In the genomic region with DNA sequence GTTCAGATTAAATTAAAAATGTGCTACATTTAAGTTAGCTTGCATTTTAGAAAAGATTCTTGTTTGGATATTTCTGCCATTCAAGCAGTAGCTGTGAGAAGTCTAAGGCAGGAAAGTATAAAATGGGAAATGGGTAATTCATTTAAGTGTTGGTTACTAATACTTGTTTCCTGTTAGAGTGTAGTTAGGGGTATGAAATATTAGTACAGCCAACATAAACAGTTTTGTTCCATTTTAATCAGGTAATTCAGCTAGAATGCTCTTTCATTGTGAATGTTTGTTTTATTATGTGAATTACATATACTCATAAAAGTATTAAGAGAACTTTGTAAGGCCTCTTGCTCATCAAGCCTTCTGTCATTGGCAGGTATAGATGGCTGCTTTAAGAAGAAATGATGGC, we compare ENCODE assay signal across 16 cellular contexts. TPM values are rescaled to one million over a fixed set of nuclear protein-coding genes. Genes with fewer than 3 reads are reported as not detected.
DNase-seq lines count a peak whose midpoint lies in the region; ATAC-seq and TF ChIP-seq lines count a peak whose summit lies in the region.
"Had no signal": no experiment of that assay in that cellular context is flagged by ENCODE, and none has a peak within 500 bp of the region (broad histone marks: within the 10 kb centered on the region; RNA-seq: fewer than 3 reads in every experiment).

No MANE protein-coding gene starts in this region.

- H3K27ac ChIP-seq in gastrocnemius medialis, result peak overlapping the region; percentile 53 to 82 (median 66)
- H3K27ac ChIP-seq in foreskin keratinocyte, result no peak overlapping the region
- no peak overlapping the region for H3K27ac ChIP-seq in breast epithelium

- peaks cover 100% of the 10 kb centered on the region for H3K36me3 Mint-ChIP-seq in activated T-helper 17 cell treated with anti-CD3 and anti-CD28 coated beads, Interleukin-2, amount 50 U/mL, for 72 hours (ENCODE audit: low read depth)
- H3K36me3 Mint-ChIP-seq in memory B cell, result peaks cover 29% of the 10 kb centered on the region

- H3K9me2 ChIP-seq in Loucy (replicated peaks; ENCODE audit: low read depth, low read length), result no peaks in the 10 kb centered on the region

- peaks cover 38% of the 10 kb centered on the region for H3K4me1 Mint-ChIP-seq in activated T-helper 17 cell treated with anti-CD3 and anti-CD28 coated beads, Interleukin-2, amount 50 U/mL, for 72 hours
- H3K4me1 Mint-ChIP-seq in memory B cell, result peaks cover 28% of the 10 kb centered on the region

- no peaks in the 10 kb centered on the region for H3K27me3 Mint-ChIP-seq in activated T-helper 17 cell treated with anti-CD3 and anti-CD28 coated beads, Interleukin-2, amount 50 U/mL, for 72 hours
- H3K27me3 Mint-ChIP-seq in memory B cell, result no peaks in the 10 kb centered on the region
- H3K27me3 Mint-ChIP-seq: B cell; CD4-positive, alpha-beta memory T cell had no signal

- H3K27ac Mint-ChIP-seq in activated T-helper 17 cell treated with anti-CD3 and anti-CD28 coated beads, Interleukin-2, amount 50 U/mL, for 72 hours, result peak overlapping the region; percentile 69
- peak overlapping the region; percentile 25 for H3K27ac Mint-ChIP-seq in memory B cell
- H3K27ac Mint-ChIP-seq: B cell, HFFc6 had no signal

- TF ChIP-seq POLR2A in gastrocnemius medialis (IDR thresholded peaks at IDR 0.05) (no peak), breast epithelium (IDR thresholded peaks at IDR 0.05) (no peak)

- no peak for DNase-seq in memory B cell (ENCODE audit: low spot score in 2 of 2)
- DNase-seq in gastrocnemius medialis, result no peak
- DNase-seq in RKO (ENCODE audit: low spot score), result no peak
- DNase-seq in foreskin keratinocyte, result no peak
- DNase-seq in breast epithelium (ENCODE audit: low spot score in 2 of 2), result no peak
- DNase-seq: CD4-positive, alpha-beta memory T cell; COR-L47; DMS153; DMS79 treated with DMSO at 0.1 percent for 48 hours; EL; HCEC 1CT; HFFc6 had no signal

- ATAC-seq in activated T-helper 17 cell treated with anti-CD3 and anti-CD28 coated beads, Interleukin-2, amount 50 U/mL, for 72 hours (replicated peaks), result no peak
- ATAC-seq in memory B cell (ENCODE audit: low read depth) (no peak), gastrocnemius medialis (no peak), foreskin keratinocyte (no peak)
- ATAC-seq: HepG2 had no signal

- peaks cover 99% of the 10 kb centered on the region for H3K79me2 ChIP-seq in Loucy (ENCODE audit: insufficient read depth, low read length)

- H3K27me3 ChIP-seq in Loucy (ENCODE audit: insufficient read depth, low read length, poor library complexity, severe bottlenecking) (no peaks in the 10 kb centered on the region), gastrocnemius medialis (no peaks in the 10 kb centered on the region), foreskin keratinocyte (no peaks in the 10 kb centered on the region), breast epithelium (no peaks in the 10 kb centered on the region)

- H3K4me3 ChIP-seq in Loucy (ENCODE audit: low read length, poor library complexity, severe bottlenecking) (peak overlapping the region; percentile 22), gastrocnemius medialis (no peak overlapping the region), breast epithelium (no peak overlapping the region)

- intact Hi-C loops in gastrocnemius medialis (cut with DNase I; ENCODE audit: low total_unique reads), result no loop called here
- intact Hi-C loops in breast epithelium (cut with DNase I; ENCODE audit: low total_unique reads), result no loop called here

- peaks cover 32% of the 10 kb centered on the region for H3K4me1 ChIP-seq in Loucy (ENCODE audit: insufficient read depth, low read length, poor library complexity, severe bottlenecking)
- H3K4me1 ChIP-seq in gastrocnemius medialis, result peaks cover 22 to 27% of the 10 kb centered on the region in 2 donors
- H3K4me1 ChIP-seq in foreskin keratinocyte, result no peaks in the 10 kb centered on the region
- no peaks in the 10 kb centered on the region for H3K4me1 ChIP-seq in breast epithelium

- no peaks in the 10 kb centered on the region for H3K9me3 Mint-ChIP-seq in activated T-helper 17 cell treated with anti-CD3 and anti-CD28 coated beads, Interleukin-2, amount 50 U/mL, for 72 hours
- no peaks in the 10 kb centered on the region for H3K9me3 Mint-ChIP-seq in memory B cell
- H3K9me3 Mint-ChIP-seq: CD4-positive, alpha-beta memory T cell; HFFc6 had no signal

- H2AFZ ChIP-seq in Loucy (ENCODE audit: low read length), result no peak overlapping the region

- H3K9ac ChIP-seq in Loucy (ENCODE audit: low read depth, low read length, poor library complexity, severe bottlenecking), result no peak overlapping the region

- no peaks in the 10 kb centered on the region for H3F3A ChIP-seq in Loucy (ENCODE audit: low read depth)

- H3K4me3 Mint-ChIP-seq in activated T-helper 17 cell treated with anti-CD3 and anti-CD28 coated beads, Interleukin-2, amount 50 U/mL, for 72 hours, result no peak overlapping the region
- no peak overlapping the region for H3K4me3 Mint-ChIP-seq in memory B cell
- H3K4me3 Mint-ChIP-seq: B cell, HFFc6 had no signal

- H3K4me2 ChIP-seq in Loucy (ENCODE audit: low read depth, low read length, poor library complexity, severe bottlenecking), result peak overlapping the region; percentile 43

- H3K36me3 ChIP-seq in Loucy (ENCODE audit: insufficient read depth, low read length), result peaks cover 80% of the 10 kb centered on the region; the same call in 1 of the 2 replicates
- H3K36me3 ChIP-seq in gastrocnemius medialis, result peaks cover 0 to 30% of the 10 kb centered on the region in 2 donors
- H3K36me3 ChIP-seq in breast epithelium, result no peaks in the 10 kb centered on the region

- TF ChIP-seq CTCF in Loucy (conservative IDR thresholded peaks at IDR 0.05; ENCODE audit: low read length) (no peak), gastrocnemius medialis (IDR thresholded peaks at IDR 0.05 in 4 of 5, conservative IDR thresholded peaks at IDR 0.05 in 1 of 5) (no peak), foreskin keratinocyte (conservative IDR thresholded peaks at IDR 0.05) (no peak), breast epithelium (IDR thresholded peaks at IDR 0.05) (no peak)

- H4K20me1 ChIP-seq in Loucy (ENCODE audit: insufficient read depth, low read length, poor library complexity, severe bottlenecking), result peaks cover 54% of the 10 kb centered on the region

- in situ Hi-C loops in gastrocnemius medialis (cut with MboI; ENCODE audit: low sequenced_read_pairs in 4 of 4), result no loop called here

- H3K9me3 ChIP-seq in Loucy (ENCODE audit: insufficient read depth, low read depth, low read length) (no peaks in the 10 kb centered on the region), gastrocnemius medialis (no peaks in the 10 kb centered on the region), breast epithelium (no peaks in the 10 kb centered on the region)

RNA-seq across cellular contexts. Expression of a gene that starts 19.9 kb away (rescaled TPM):
- 10 to 100 TPM; 56.7 to 71.7 TPM for total RNA-seq in activated T-helper 17 cell treated with anti-CD3 and anti-CD28 coated beads, Interleukin-2, amount 50 U/mL, for 72 hours
- total RNA-seq in gastrocnemius medialis, result 10 to 100 TPM; 10.9 to 11.5 (median 10.9) TPM
- 25.7 and 27.4 TPM in 2 replicates for total RNA-seq in foreskin keratinocyte
- 19.1 and 20.6 TPM in 2 replicates for polyA plus RNA-seq in foreskin keratinocyte
- 10 to 100 TPM; 14.6 to 19.3 (median 18.7) TPM for total RNA-seq in breast epithelium

RNA-seq across cellular contexts. Expression of a gene that starts 24.6 kb away (rescaled TPM):
- total RNA-seq in activated T-helper 17 cell treated with anti-CD3 and anti-CD28 coated beads, Interleukin-2, amount 50 U/mL, for 72 hours, result under 1 TPM; 0.34 to 0.58 TPM
- not detected for total RNA-seq in gastrocnemius medialis
- not detected in 2 replicates for total RNA-seq in foreskin keratinocyte
- not detected in 2 replicates for polyA plus RNA-seq in foreskin keratinocyte
- total RNA-seq in breast epithelium, result 1 to 10 TPM in 1 of 3 donors, under 1 TPM in 1, not detected in 1; 0.66 to 1.0 TPM
- polyA plus RNA-seq: HepG2 had no signal

RNA-seq across cellular contexts. Expression of a gene that starts 52.8 kb away (rescaled TPM):
- total RNA-seq in activated T-helper 17 cell treated with anti-CD3 and anti-CD28 coated beads, Interleukin-2, amount 50 U/mL, for 72 hours, result 100 to 1,000 TPM in 1 of 2 donors, 10 to 100 TPM in 1; 69.5 to 104 TPM
- total RNA-seq in gastrocnemius medialis (100 to 1,000 TPM in 3 of 4 donors, 10 to 100 TPM in 1; 96.1 to 119 (median 111) TPM), foreskin keratinocyte (193 and 203 TPM in 2 replicates), breast epithelium (100 to 1,000 TPM in 1 of 3 donors, 10 to 100 TPM in 2; 80.2 to 111 (median 87.7) TPM)
- 205 and 220 TPM in 2 replicates for polyA plus RNA-seq in foreskin keratinocyte

Comparison
In these comparisons a context has a peak if more than half of its experiments do, and no peak if none do; other contexts are left out.
1. H3K27ac ChIP-seq: peak in gastrocnemius medialis (4 of 4); none in foreskin keratinocyte (single experiment) and breast epithelium (0 of 2).